8 cellular contexts compared by ENCODE assay signal in genomic region chr14:70809238-70810214, GRCh38. TPM values are rescaled to one million over a fixed set of nuclear protein-coding genes. Genes with fewer than 3 reads are reported as not detected.
A peak's percentile ranks its signal among the peaks of the same experiment; 100 is the strongest.
DNase-seq lines count a peak whose midpoint lies in the region.

Gene MAP3K9, minus strand, starts transcription at chr14:70809513. Its CDS starts 342 bp downstream, at chr14:70809171.

- H3K27me3 ChIP-seq in GM23248 (replicated peaks; ENCODE audit: insufficient read depth) (peaks cover 79% of the 10 kb centered on the region), neuronal stem cell (ENCODE audit: control insufficient read depth in 3 of 3, insufficient read depth in 3 of 3, low read depth in 1 of 3, low read length in 3 of 3) (peaks cover 0 to 3% (median 0%) of the 10 kb centered on the region in 3 experiments)

- no peaks in the 10 kb centered on the region for H4K20me1 ChIP-seq in GM23248 (ENCODE audit: insufficient read depth)

- DNase-seq in Daoy (ENCODE audit: low read depth), result peak; percentile 100
- peak; percentile 39 for DNase-seq in GM23248
- peak; percentile 26 for DNase-seq in LHCN-M2 (ENCODE audit: low read depth)
- peak; percentile 90 for DNase-seq in RPMI8226
- peak; percentile 86 for DNase-seq in activated T-helper 9 cell treated with anti-CD3 and anti-CD28 coated beads, Interleukin-2, amount 50 U/mL, for 16 hours (ENCODE audit: low read depth)
- DNase-seq in foreskin melanocyte, result peak; percentile 36
- peak; percentile 97 for DNase-seq in neuronal stem cell (ENCODE audit: low spot score)
- peak; percentile 15 to 96 (median 66) for DNase-seq in substantia nigra (lab: John Stamatoyannopoulos, UW)

- H3K9me2 ChIP-seq in GM23248 (ENCODE audit: insufficient read depth), result no peaks in the 10 kb centered on the region

- H3K14ac ChIP-seq in neuronal stem cell (ENCODE audit: low read length), result peak within 1 kb of the TSS; percentile 91

- H3K79me2 ChIP-seq in GM23248 (ENCODE audit: insufficient read depth), result no peaks in the 10 kb centered on the region

- in situ Hi-C loops in GM23248 (cut with MboI), result loop anchor here (10.0 kb wide), 2 partner anchors 165 to 185 kb away; no protein-coding TSS in a partner anchor

- H3K4me2 ChIP-seq in GM23248 (ENCODE audit: unreplicated experiment) (peak within 1 kb of the TSS; percentile 42), neuronal stem cell (ENCODE audit: insufficient read depth, low read length, poor library complexity, severe bottlenecking) (peak within 1 kb of the TSS; percentile 95)

- peak within 1 kb of the TSS; percentile 94 for H3K18ac ChIP-seq in neuronal stem cell (ENCODE audit: low read length)

- H3K9me3 ChIP-seq in GM23248 (ENCODE audit: low read depth), result no peaks in the 10 kb centered on the region
- no peaks in the 10 kb centered on the region for H3K9me3 ChIP-seq in neuronal stem cell (replicated peaks in 1 of 2; ENCODE audit: control insufficient read depth in 2 of 2, insufficient read depth in 1 of 2, low read depth in 1 of 2, low read length in 2 of 2)

- 2 to 3% methylated on average over 35 to 45 of the region's 88 CpGs for WGBS in GM23248 (ENCODE audit: low coverage in 1 of 2, low lambda C conversion rate in 2 of 2, missing lambda C conversion rate in 2 of 2), 2 experiments
- no CpG with 5 or more reads among the region's 88 CpGs for WGBS in neuronal stem cell (ENCODE audit: extremely low coverage in 2 of 2, insufficient read length in 2 of 2, insufficient replicate concordance in 1 of 2), 2 donors

- H2BK120ac ChIP-seq in neuronal stem cell (ENCODE audit: low read depth, low read length), result no peak within 1 kb of the TSS

- peak within 1 kb of the TSS; percentile 65 for H2AFZ ChIP-seq in GM23248
- peak within 1 kb of the TSS; percentile 98 for H2AFZ ChIP-seq in neuronal stem cell (ENCODE audit: low read length)

- no peak within 1 kb of the TSS for H3K4ac ChIP-seq in neuronal stem cell (ENCODE audit: low read length)

- H3K9ac ChIP-seq in GM23248 (no peak within 1 kb of the TSS), neuronal stem cell (ENCODE audit: low read depth, low read length, poor library complexity) (peak within 1 kb of the TSS; percentile 96)

- H2AK5ac ChIP-seq in neuronal stem cell (ENCODE audit: low read depth, low read length), result no peak within 1 kb of the TSS

- H4K91ac ChIP-seq in neuronal stem cell (ENCODE audit: low read depth, low read length, poor library complexity), result no peak within 1 kb of the TSS

- H4K8ac ChIP-seq in neuronal stem cell (ENCODE audit: low read depth, low read length), result no peak within 1 kb of the TSS

- H3K4me3 ChIP-seq in GM23248, result peak within 1 kb of the TSS; percentile 59
- peak within 1 kb of the TSS; percentile 79 to 99 for H3K4me3 ChIP-seq in neuronal stem cell (ENCODE audit: low read length in 2 of 2)

- H2BK15ac ChIP-seq in neuronal stem cell (ENCODE audit: low read length), result no peak within 1 kb of the TSS

- no peaks in the 10 kb centered on the region for H3F3A ChIP-seq in GM23248 (ENCODE audit: insufficient read depth)

- peak within 1 kb of the TSS; percentile 65 for H3K23ac ChIP-seq in neuronal stem cell (ENCODE audit: low read depth, low read length, poor library complexity)

- peak within 1 kb of the TSS; percentile 84 for H2BK5ac ChIP-seq in neuronal stem cell (ENCODE audit: low read length)

- H3K4me1 ChIP-seq in GM23248 (ENCODE audit: insufficient read depth) (no peaks in the 10 kb centered on the region), neuronal stem cell (ENCODE audit: control insufficient read depth in 2 of 2, insufficient read depth in 1 of 2, low read depth in 1 of 2, low read length in 2 of 2) (peaks cover 0 to 10% of the 10 kb centered on the region in 2 donors)

- H3K27ac ChIP-seq in GM23248, result no peak within 1 kb of the TSS
- H3K27ac ChIP-seq in neuronal stem cell (replicated peaks; ENCODE audit: low read length), result peak within 1 kb of the TSS; percentile 76
- no peak within 1 kb of the TSS for H3K27ac ChIP-seq in substantia nigra (ENCODE audit: low read depth, low read length, poor library complexity, severe bottlenecking)

- peaks cover 5% of the 10 kb centered on the region for H3K79me1 ChIP-seq in neuronal stem cell (ENCODE audit: low read depth, low read length)

- no peaks in the 10 kb centered on the region for H3K36me3 ChIP-seq in GM23248 (ENCODE audit: low read depth)
- peaks cover 0 to 2% of the 10 kb centered on the region in 2 donors for H3K36me3 ChIP-seq in neuronal stem cell (replicated peaks in 1 of 2; ENCODE audit: control insufficient read depth in 2 of 2, insufficient read depth in 2 of 2, low read length in 2 of 2)

- H2BK12ac ChIP-seq in neuronal stem cell (ENCODE audit: low read length), result no peak within 1 kb of the TSS

RNA-seq across cellular contexts. Expression of gene MAP3K9, which starts in this region (rescaled TPM):
- 5.5 and 5.8 TPM in 2 replicates for total RNA-seq in Daoy (2014; rRNA removed; shearing (Covaris generic))
- total RNA-seq in GM23248 (2014; rRNA removed; shearing (Covaris generic)), result not detected in 2 replicates
- 0.05 TPM in 1 of 2 replicates, not detected in the other for polyA plus RNA-seq in GM23248 (2016; fragmentation: Nextera tagmentation; extraction: Ambion mirVana)
- total RNA-seq in LHCN-M2 (2014; rRNA removed), result 0.38 and 0.75 TPM in 2 replicates
- 0.60 TPM for polyA plus RNA-seq in LHCN-M2 (2012)
- polyA plus RNA-seq in neuronal stem cell (2013, experiment 1 of 2), result 9.3 TPM
- 9.2 TPM for polyA plus RNA-seq in neuronal stem cell (2013, experiment 2 of 2)

Comparison
In these comparisons a context has a peak if more than half of its experiments do, and no peak if none do; other contexts are left out.
1. Peak in DNase-seq, H3K4me3 ChIP-seq and H3K4me2 ChIP-seq in GM23248; RNA of the gene not detected or under 1 TPM.
2. Peak in DNase-seq in LHCN-M2; RNA of the gene not detected or under 1 TPM.
3. DNase-seq: peak in every context shown above with its lines; median percentile 100 in Daoy; 97 in neuronal stem cell; 90 in RPMI8226; 86 in activated T-helper 9 cell treated with anti-CD3 and anti-CD28 coated beads, Interleukin-2, amount 50 U/mL, for 16 hours; 66 in substantia nigra; 39 in GM23248; 36 in foreskin melanocyte; 26 in LHCN-M2.